1 cellular context compared by ENCODE assay signal in genomic region chr5:9056046-9056445, GRCh38.
TF ChIP-seq lines count a peak whose summit lies in the region.

No MANE protein-coding gene starts in this region.

TF ChIP-seq in IMR-90, 13 proteins besides CTCF, POLR2A, EP300 and RAD21 (continued from another document):
- TF ChIP-seq MAZ (IDR thresholded peaks at IDR 0.05; ENCODE audit: borderline replicate concordance, low read depth, low read length) (no peak), SMC3 (IDR thresholded peaks at IDR 0.05; ENCODE audit: low read depth, low read length) (no peak), RCOR1 (IDR thresholded peaks at IDR 0.05; ENCODE audit: insufficient replicate concordance, low read length) (no peak), MAFK (IDR thresholded peaks at IDR 0.05; ENCODE audit: low read depth, low read length) (no peak), CEBPB (IDR thresholded peaks at IDR 0.05; ENCODE audit: low read depth, low read length) (no peak), ELK1 (IDR thresholded peaks at IDR 0.05; ENCODE audit: borderline replicate concordance, low read depth, low read length) (no peak), USF2 (IDR thresholded peaks at IDR 0.05; ENCODE audit: low read depth, low read length) (no peak), RFX5 (IDR thresholded peaks at IDR 0.05; ENCODE audit: low read depth, low read length) (no peak), CHD1 (IDR thresholded peaks at IDR 0.05; ENCODE audit: low read depth, low read length) (no peak)
